9 cellular contexts compared by ENCODE assay signal in genomic region chr5:123088031-123088805, GRCh38. TPM values are rescaled to one million over a fixed set of nuclear protein-coding genes. Genes with fewer than 3 reads are reported as not detected.
DNase-seq lines count a peak whose midpoint lies in the region; ATAC-seq and TF ChIP-seq lines count a peak whose summit lies in the region.
"Had no signal": no experiment of that assay in that cellular context is flagged by ENCODE, and none has a peak within 500 bp of the region (broad histone marks: within the 10 kb centered on the region; RNA-seq: fewer than 3 reads in every experiment).

No MANE protein-coding gene starts in this region.

- peak overlapping the region; percentile 98 for H3K4me2 ChIP-seq in GM23338

- peak overlapping the region; percentile 78 for H3K4me3 Mint-ChIP-seq in GM23338
- H3K4me3 Mint-ChIP-seq in activated CD4-positive, alpha-beta memory T cell treated with anti-CD3 and anti-CD28 coated beads, Interleukin-2, amount 10 ng/mL, durations not matched to agents 7 days and 5 days = peak overlapping the region; percentile 48

- H3K27ac Mint-ChIP-seq in GM23338 = no peak overlapping the region
- H3K27ac Mint-ChIP-seq in activated CD4-positive, alpha-beta memory T cell treated with anti-CD3 and anti-CD28 coated beads, Interleukin-2, amount 10 ng/mL, durations not matched to agents 7 days and 5 days = peak overlapping the region; percentile 31

- no peaks in the 10 kb centered on the region for H3K79me2 ChIP-seq in GM23338 (replicated peaks; ENCODE audit: insufficient read depth)

- peaks cover 7% of the 10 kb centered on the region; the same call in 2 of the 3 replicates for H3K9me3 Mint-ChIP-seq in GM23338
- H3K9me3 Mint-ChIP-seq in activated CD4-positive, alpha-beta memory T cell treated with anti-CD3 and anti-CD28 coated beads, Interleukin-2, amount 10 ng/mL, durations not matched to agents 7 days and 5 days = no peaks in the 10 kb centered on the region

- TF ChIP-seq CTCF in GM23338 (conservative IDR thresholded peaks at IDR 0.05; ENCODE audit: low read depth in 2 of 2) = no peak
- no peak for TF ChIP-seq CTCF in right atrium auricular region (IDR thresholded peaks at IDR 0.05)

- H3K36me3 ChIP-seq in GM23338 (ENCODE audit: insufficient read depth) (no peaks in the 10 kb centered on the region), right atrium auricular region (no peaks in the 10 kb centered on the region)

- H3K27me3 ChIP-seq in GM23338 (ENCODE audit: insufficient read depth) (peaks cover 100% of the 10 kb centered on the region), right atrium auricular region (peaks cover 4 to 7% of the 10 kb centered on the region in 2 donors)

- DNase-seq in GM23338 (ENCODE audit: low spot score) = peak; percentile 45
- DNase-seq in activated CD4-positive, alpha-beta memory T cell treated with anti-CD3 and anti-CD28 coated beads, Interleukin-2, amount 10 ng/mL, durations not matched to agents 7 days and 5 days = no peak
- no peak for DNase-seq in right atrium auricular region (ENCODE audit: low spot score)
- DNase-seq in sciatic nerve (ENCODE audit: low spot score) = peak; percentile 62
- no peak for DNase-seq in activated CD8-positive, alpha-beta memory T cell treated with anti-CD3 and anti-CD28 coated beads, Interleukin-2, amount 50 U/mL, for 48 hours
- no peak for DNase-seq in NCI-H2107 treated with DMSO at 0.1 percent for 48 hours (lab: John Stamatoyannopoulos, UW; ENCODE audit: unreplicated experiment)

- POLR2A ChIA-PET in activated CD4-positive, alpha-beta memory T cell treated with anti-CD3 and anti-CD28 coated beads, Interleukin-2, amount 10 ng/mL, durations not matched to agents 7 days and 5 days (lab: Charles Lee) = no interaction called here

- peaks cover 24% of the 10 kb centered on the region for H4K20me1 ChIP-seq in GM23338 (replicated peaks; ENCODE audit: insufficient read depth)

- H3K4me3 ChIP-seq in GM23338 (peak overlapping the region; percentile 82), right atrium auricular region (peak overlapping the region; percentile 47 to 65)

- peak overlapping the region; percentile 97 for H2AFZ ChIP-seq in GM23338

- peaks cover 51% of the 10 kb centered on the region for H3K4me1 Mint-ChIP-seq in GM23338
- peaks cover 15% of the 10 kb centered on the region for H3K4me1 Mint-ChIP-seq in activated CD4-positive, alpha-beta memory T cell treated with anti-CD3 and anti-CD28 coated beads, Interleukin-2, amount 10 ng/mL, durations not matched to agents 7 days and 5 days

- ATAC-seq in GM23338 = peak; percentile 6
- ATAC-seq in sciatic nerve = peak; percentile 46
- no peak for ATAC-seq in GM19467 (IDR thresholded peaks at IDR 0.05; ENCODE audit: unreplicated experiment)
- ATAC-seq in HG03439 (IDR thresholded peaks at IDR 0.05; ENCODE audit: unreplicated experiment) = no peak

- no peaks in the 10 kb centered on the region for H3K9me2 ChIP-seq in GM23338 (ENCODE audit: insufficient read depth)

- no peaks in the 10 kb centered on the region; the same call in 2 of the 3 replicates for H3K36me3 Mint-ChIP-seq in GM23338 (ENCODE audit: low read depth)
- peaks cover 3% of the 10 kb centered on the region for H3K36me3 Mint-ChIP-seq in activated CD4-positive, alpha-beta memory T cell treated with anti-CD3 and anti-CD28 coated beads, Interleukin-2, amount 10 ng/mL, durations not matched to agents 7 days and 5 days (ENCODE audit: low read depth)

- peaks cover 41% of the 10 kb centered on the region for H3K4me1 ChIP-seq in GM23338 (ENCODE audit: insufficient read depth)
- peaks cover 0 to 24% of the 10 kb centered on the region in 2 donors for H3K4me1 ChIP-seq in right atrium auricular region

- intact Hi-C loops in sciatic nerve (cut with DNase I) = no loop called here

- H3K27me3 Mint-ChIP-seq in GM23338 (ENCODE audit: insufficient read depth, low read depth, poor library complexity) = peaks cover 94% of the 10 kb centered on the region
- peaks cover 81% of the 10 kb centered on the region for H3K27me3 Mint-ChIP-seq in activated CD4-positive, alpha-beta memory T cell treated with anti-CD3 and anti-CD28 coated beads, Interleukin-2, amount 10 ng/mL, durations not matched to agents 7 days and 5 days

- H3K27ac ChIP-seq in GM23338 (ENCODE audit: low read depth) (no peak overlapping the region), right atrium auricular region (no peak overlapping the region)

- no peaks in the 10 kb centered on the region for H3K9me3 ChIP-seq in right atrium auricular region

- CTCF ChIA-PET in activated CD4-positive, alpha-beta memory T cell treated with anti-CD3 and anti-CD28 coated beads, Interleukin-2, amount 10 ng/mL, durations not matched to agents 7 days and 5 days (lab: Charles Lee) = no interaction called here

- H3F3A ChIP-seq in GM23338 (replicated peaks; ENCODE audit: low read depth) = peaks cover 8% of the 10 kb centered on the region

TF ChIP-seq in GM23338, 12 proteins besides CTCF, POLR2A, EP300 and RAD21:
- TF ChIP-seq EZH2 (IDR thresholded peaks at IDR 0.05; ENCODE audit: low read depth, unreplicated experiment) (peak; percentile 99), ZNF462 (CRISPR knock-in tag; IDR thresholded peaks at IDR 0.05) (no peak), ZNF331 (CRISPR knock-in tag; IDR thresholded peaks at IDR 0.05; ENCODE audit: low read depth) (no peak), EZH2phosphoT487 (IDR thresholded peaks at IDR 0.05; ENCODE audit: unreplicated experiment) (peak; percentile 95)

RNA-seq across cellular contexts. Expression of gene PRDM6, which starts 0.8 kb away (rescaled TPM):
- 0.12 and 0.14 TPM in 2 replicates for total RNA-seq in GM23338 (2014; rRNA removed; shearing (Covaris generic))
- polyA plus RNA-seq in GM23338 (2016; fragmentation: Nextera tagmentation; extraction: Ambion mirVana) = 0.05 TPM in 2 replicates
- total RNA-seq in activated CD4-positive, alpha-beta memory T cell treated with anti-CD3 and anti-CD28 coated beads, Interleukin-2, amount 10 ng/mL, durations not matched to agents 7 days and 5 days = not detected
- 1 to 10 TPM; 1.0 to 3.6 TPM for total RNA-seq in right atrium auricular region
- total RNA-seq in sciatic nerve = 2.1 TPM
- total RNA-seq: T-helper 1 cell treated with Interleukin-12 subunit alpha and Interleukin-12 subunit beta and Interleukin-4 antibody, amounts not matched to agents 30 ng/mL and 1 ng/mL, for 36 hours had no signal

RNA-seq across cellular contexts. Expression of gene PPIC, which starts 51.7 kb away (rescaled TPM):
- total RNA-seq in GM23338 (2014; rRNA removed; shearing (Covaris generic)) = 13.9 and 21.3 TPM in 2 replicates
- polyA plus RNA-seq in GM23338 (2016; fragmentation: Nextera tagmentation; extraction: Ambion mirVana) = 19.9 and 21.0 TPM in 2 replicates
- total RNA-seq in activated CD4-positive, alpha-beta memory T cell treated with anti-CD3 and anti-CD28 coated beads, Interleukin-2, amount 10 ng/mL, durations not matched to agents 7 days and 5 days = not detected
- total RNA-seq in right atrium auricular region (10 to 100 TPM; 25.9 to 55.0 TPM), sciatic nerve (25.1 TPM)
- total RNA-seq: T-helper 1 cell treated with Interleukin-12 subunit alpha and Interleukin-12 subunit beta and Interleukin-4 antibody, amounts not matched to agents 30 ng/mL and 1 ng/mL, for 36 hours had no signal

Comparison
In these comparisons a context has a peak if more than half of its experiments do, and no peak if none do; other contexts are left out.
1. ATAC-seq: peak in GM23338 (single experiment) and sciatic nerve (single experiment); none in GM19467 (single experiment) and HG03439 (single experiment).
2. DNase-seq: peak in GM23338 (single experiment) and sciatic nerve (single experiment); none in activated CD4-positive, alpha-beta memory T cell treated with anti-CD3 and anti-CD28 coated beads, Interleukin-2, amount 10 ng/mL, durations not matched to agents 7 days and 5 days (single experiment), right atrium auricular region (single experiment), activated CD8-positive, alpha-beta memory T cell treated with anti-CD3 and anti-CD28 coated beads, Interleukin-2, amount 50 U/mL, for 48 hours (single experiment) and NCI-H2107 treated with DMSO at 0.1 percent for 48 hours (single experiment).
3. RNA of gene PPIC, which starts 51.7 kb away (total RNA-seq): 25.9 to 55.0 TPM in right atrium auricular region, 25.1 TPM in sciatic nerve (single experiment) and 13.9 to 21.3 TPM in GM23338; not detected in activated CD4-positive, alpha-beta memory T cell treated with anti-CD3 and anti-CD28 coated beads, Interleukin-2, amount 10 ng/mL, durations not matched to agents 7 days and 5 days; every median in the first group is over 10 times any median in the second.